ENCODE assay signal across 8 cellular contexts in the genomic region with DNA sequence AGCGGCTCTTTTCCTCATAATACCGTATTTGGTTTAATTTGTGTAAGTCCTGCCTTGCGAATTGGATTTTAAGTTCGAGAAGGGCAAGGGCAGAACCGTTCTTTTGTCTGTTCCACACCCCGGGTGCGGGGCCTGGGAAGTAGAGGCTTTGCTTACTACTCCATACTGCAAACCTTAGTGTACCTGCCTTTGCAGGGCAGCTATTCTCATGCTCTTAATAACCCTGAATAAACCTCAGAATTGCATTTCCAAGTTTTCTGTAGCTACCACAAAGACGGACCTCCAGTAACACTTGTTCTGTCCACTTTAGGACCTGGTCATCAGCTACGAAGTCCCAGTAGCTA. TPM values are rescaled to one million over a fixed set of nuclear protein-coding genes. Genes with fewer than 3 reads are reported as not detected.
DNase-seq lines count a peak whose midpoint lies in the region; ATAC-seq and TF ChIP-seq lines count a peak whose summit lies in the region.

No MANE protein-coding gene starts in this region.

- no peaks in the 10 kb centered on the region for H3K9me2 ChIP-seq in Karpas-422 (replicated peaks; ENCODE audit: insufficient read depth, low read length)

- ATAC-seq in CD8-positive, alpha-beta T cell = no peak

- POLR2A ChIA-PET in CD8-positive, alpha-beta T cell (lab: Charles Lee) = interaction anchor here (0.6 to 23.6 kb wide), 11 partner anchors 14 to 206 kb away, joined by 3 to 762 read pairs (median 5); partner anchors contain the start of gene COX20
- POLR2A ChIA-PET in activated CD4-positive, alpha-beta memory T cell treated with anti-CD3 and anti-CD28 coated beads, Interleukin-2, amount 10 ng/mL, durations not matched to agents 7 days and 5 days (lab: Charles Lee) = interaction anchor here (0.8 to 21.6 kb wide), 15 partner anchors 8 to 540 kb away, joined by 3 to 925 read pairs (median 4); partner anchors contain the start of genes ADSS2, COX20 and DESI2

- H3K27ac Mint-ChIP-seq in CD8-positive, alpha-beta T cell = peak overlapping the region; percentile 98
- peak overlapping the region; percentile 94 for H3K27ac Mint-ChIP-seq in activated CD4-positive, alpha-beta memory T cell treated with anti-CD3 and anti-CD28 coated beads, Interleukin-2, amount 10 ng/mL, durations not matched to agents 7 days and 5 days
- peak overlapping the region; percentile 98 for H3K27ac Mint-ChIP-seq in osteocyte (ENCODE audit: unreplicated experiment)

- TF ChIP-seq CTCF in CD8-positive, alpha-beta T cell (IDR thresholded peaks at IDR 0.05) = no peak
- TF ChIP-seq CTCF in fibroblast of pulmonary artery (IDR thresholded peaks at IDR 0.05; ENCODE audit: low read length, missing control alignments) = no peak
- TF ChIP-seq CTCF in osteocyte (IDR thresholded peaks at IDR 0.05) = no peak

- peak overlapping the region; percentile 88 for H3K4me3 ChIP-seq in CD8-positive, alpha-beta T cell (ENCODE audit: low read depth, low read length)
- H3K4me3 ChIP-seq in Karpas-422 (ENCODE audit: low read length) = peak overlapping the region; percentile 97
- H3K4me3 ChIP-seq in fibroblast of pulmonary artery (replicated peaks; ENCODE audit: low read depth, low read length) = peak overlapping the region; percentile 95

- H2AFZ ChIP-seq in Karpas-422 (ENCODE audit: low read length) = peak overlapping the region; percentile 53; the same call in 1 of the 2 replicates

- H3K4me1 ChIP-seq in CD8-positive, alpha-beta T cell (ENCODE audit: insufficient read depth, low read length) = peaks cover 29% of the 10 kb centered on the region
- H3K4me1 ChIP-seq in Karpas-422 (ENCODE audit: low read length) = peaks cover 32% of the 10 kb centered on the region

- H3K9me3 Mint-ChIP-seq in CD8-positive, alpha-beta T cell = no peaks in the 10 kb centered on the region
- no peaks in the 10 kb centered on the region for H3K9me3 Mint-ChIP-seq in activated CD4-positive, alpha-beta memory T cell treated with anti-CD3 and anti-CD28 coated beads, Interleukin-2, amount 10 ng/mL, durations not matched to agents 7 days and 5 days
- H3K9me3 Mint-ChIP-seq in osteocyte (ENCODE audit: unreplicated experiment) = no peaks in the 10 kb centered on the region

- no peaks in the 10 kb centered on the region for H3K27me3 Mint-ChIP-seq in CD8-positive, alpha-beta T cell (ENCODE audit: low read depth)
- H3K27me3 Mint-ChIP-seq in activated CD4-positive, alpha-beta memory T cell treated with anti-CD3 and anti-CD28 coated beads, Interleukin-2, amount 10 ng/mL, durations not matched to agents 7 days and 5 days = no peaks in the 10 kb centered on the region
- no peaks in the 10 kb centered on the region for H3K27me3 Mint-ChIP-seq in osteocyte (ENCODE audit: unreplicated experiment)

- no peaks in the 10 kb centered on the region for H3K9me3 ChIP-seq in CD8-positive, alpha-beta T cell (ENCODE audit: low read length)
- no peaks in the 10 kb centered on the region for H3K9me3 ChIP-seq in Karpas-422 (ENCODE audit: low read length)

- peaks cover 41% of the 10 kb centered on the region for H3K79me2 ChIP-seq in Karpas-422 (ENCODE audit: low read length)

- peaks cover 8% of the 10 kb centered on the region for H3K36me3 ChIP-seq in CD8-positive, alpha-beta T cell (ENCODE audit: insufficient read depth, low read length)
- H3K36me3 ChIP-seq in Karpas-422 (ENCODE audit: insufficient read depth, low read length) = peaks cover 31% of the 10 kb centered on the region

- peaks cover 36% of the 10 kb centered on the region for H3K36me3 Mint-ChIP-seq in CD8-positive, alpha-beta T cell
- H3K36me3 Mint-ChIP-seq in activated CD4-positive, alpha-beta memory T cell treated with anti-CD3 and anti-CD28 coated beads, Interleukin-2, amount 10 ng/mL, durations not matched to agents 7 days and 5 days (ENCODE audit: low read depth) = peaks cover 35% of the 10 kb centered on the region
- H3K36me3 Mint-ChIP-seq in osteocyte (ENCODE audit: unreplicated experiment) = peaks cover 14% of the 10 kb centered on the region

- CTCF ChIA-PET in CD8-positive, alpha-beta T cell (lab: Charles Lee) = interaction anchor here (0.9 to 6.4 kb wide), 6 partner anchors 26 to 178 kb away, joined by 4 to 50 read pairs (median 6); partner anchors contain the start of gene COX20
- CTCF ChIA-PET in activated CD4-positive, alpha-beta memory T cell treated with anti-CD3 and anti-CD28 coated beads, Interleukin-2, amount 10 ng/mL, durations not matched to agents 7 days and 5 days (lab: Charles Lee) = interaction anchor here (0.9 to 9.1 kb wide), 6 partner anchors 29 to 178 kb away, joined by 3 to 92 read pairs (median 8); partner anchors contain the start of gene COX20

- H3K9ac ChIP-seq in Karpas-422 (ENCODE audit: low read length) = peak overlapping the region; percentile 94

- peak in 4 of 7 experiments; percentile 12 to 46 (median 32) for DNase-seq in CD8-positive, alpha-beta T cell
- peak; percentile 70 for DNase-seq in Karpas-422
- DNase-seq in activated CD4-positive, alpha-beta memory T cell treated with anti-CD3 and anti-CD28 coated beads, Interleukin-2, amount 10 ng/mL, durations not matched to agents 7 days and 5 days = peak; percentile 36
- no peak for DNase-seq in fibroblast of pulmonary artery (ENCODE audit: low read depth)
- DNase-seq in osteocyte (ENCODE audit: extremely low spot score, unreplicated experiment) = no peak
- no peak for DNase-seq in NCI-H128 (lab: John Stamatoyannopoulos, UW; ENCODE audit: unreplicated experiment)
- no peak for DNase-seq in dermis blood vessel endothelial cell
- no peak for DNase-seq in Ammon's horn (ENCODE audit: low spot score)

- intact Hi-C loops in CD8-positive, alpha-beta T cell (cut with DNase I, micrococcal nuclease) = loop anchor here (2.0 kb wide), 4 partner anchors 64 to 412 kb away; partner anchors contain the start of gene DESI2 (in 1 of the 2)

- peaks cover 28% of the 10 kb centered on the region for H4K20me1 ChIP-seq in Karpas-422 (ENCODE audit: insufficient read depth, low read depth, low read length)

- no peaks in the 10 kb centered on the region for H3K27me3 ChIP-seq in CD8-positive, alpha-beta T cell (ENCODE audit: insufficient read depth, low read length)
- H3K27me3 ChIP-seq in Karpas-422 (ENCODE audit: low read length) = no peaks in the 10 kb centered on the region

- peaks cover 41% of the 10 kb centered on the region for H3K4me1 Mint-ChIP-seq in CD8-positive, alpha-beta T cell (ENCODE audit: low read depth)
- H3K4me1 Mint-ChIP-seq in activated CD4-positive, alpha-beta memory T cell treated with anti-CD3 and anti-CD28 coated beads, Interleukin-2, amount 10 ng/mL, durations not matched to agents 7 days and 5 days = peaks cover 37% of the 10 kb centered on the region
- peaks cover 43% of the 10 kb centered on the region for H3K4me1 Mint-ChIP-seq in osteocyte (ENCODE audit: unreplicated experiment)

- H3K27ac ChIP-seq in CD8-positive, alpha-beta T cell (ENCODE audit: low read depth, low read length) = peak overlapping the region; percentile 94
- H3K27ac ChIP-seq in Karpas-422 (ENCODE audit: low read length) = peak overlapping the region; percentile 73

- H3K4me2 ChIP-seq in Karpas-422 (ENCODE audit: low read depth, low read length, poor library complexity, severe bottlenecking) = peak overlapping the region; percentile 88

- H3K4me3 Mint-ChIP-seq in CD8-positive, alpha-beta T cell = peak overlapping the region; percentile 94
- H3K4me3 Mint-ChIP-seq in activated CD4-positive, alpha-beta memory T cell treated with anti-CD3 and anti-CD28 coated beads, Interleukin-2, amount 10 ng/mL, durations not matched to agents 7 days and 5 days = peak overlapping the region; percentile 81
- peak overlapping the region; percentile 90 for H3K4me3 Mint-ChIP-seq in osteocyte (ENCODE audit: unreplicated experiment)

RNA-seq across cellular contexts. Expression of gene HNRNPU, which starts 0.7 kb away (rescaled TPM):
- 100 to 1,000 TPM; 411 to 415 TPM for total RNA-seq in CD8-positive, alpha-beta T cell
- 224 and 343 TPM in 2 replicates for total RNA-seq in Karpas-422 (2014; rRNA removed; shearing (Covaris generic); ENCODE audit: low replicate concordance)
- 100 to 1,000 TPM; 364 to 371 TPM for total RNA-seq in activated CD4-positive, alpha-beta memory T cell treated with anti-CD3 and anti-CD28 coated beads, Interleukin-2, amount 10 ng/mL, durations not matched to agents 7 days and 5 days
- total RNA-seq in osteocyte = 292 and 299 TPM in 2 replicates
- 395 and 520 TPM in 2 replicates for total RNA-seq in dermis blood vessel endothelial cell

RNA-seq across cellular contexts. Expression of gene COX20, which starts 29.5 kb away (rescaled TPM):
- total RNA-seq in CD8-positive, alpha-beta T cell = 10 to 100 TPM; 17.4 to 17.7 TPM
- total RNA-seq in Karpas-422 (2014; rRNA removed; shearing (Covaris generic); ENCODE audit: low replicate concordance) = 24.1 and 52.4 TPM in 2 replicates
- 10 to 100 TPM; 22.2 to 22.9 TPM for total RNA-seq in activated CD4-positive, alpha-beta memory T cell treated with anti-CD3 and anti-CD28 coated beads, Interleukin-2, amount 10 ng/mL, durations not matched to agents 7 days and 5 days
- total RNA-seq in osteocyte = 27.4 and 27.6 TPM in 2 replicates
- 16.8 and 33.0 TPM in 2 replicates for total RNA-seq in dermis blood vessel endothelial cell

Comparison
In these comparisons a context has a peak if more than half of its experiments do, and no peak if none do; other contexts are left out.
1. DNase-seq: peak in CD8-positive, alpha-beta T cell (4 of 7), Karpas-422 (single experiment) and activated CD4-positive, alpha-beta memory T cell treated with anti-CD3 and anti-CD28 coated beads, Interleukin-2, amount 10 ng/mL, durations not matched to agents 7 days and 5 days (single experiment); none in fibroblast of pulmonary artery (single experiment), osteocyte (single experiment), NCI-H128 (single experiment), dermis blood vessel endothelial cell (single experiment) and Ammon's horn (single experiment).
2. Peak in every context shown above with its lines, with median percentiles within 50 percentile points of each other: H3K4me3 ChIP-seq, H3K27ac Mint-ChIP-seq and H3K4me3 Mint-ChIP-seq.